1 cellular context compared by ENCODE assay signal in the genomic region with DNA sequence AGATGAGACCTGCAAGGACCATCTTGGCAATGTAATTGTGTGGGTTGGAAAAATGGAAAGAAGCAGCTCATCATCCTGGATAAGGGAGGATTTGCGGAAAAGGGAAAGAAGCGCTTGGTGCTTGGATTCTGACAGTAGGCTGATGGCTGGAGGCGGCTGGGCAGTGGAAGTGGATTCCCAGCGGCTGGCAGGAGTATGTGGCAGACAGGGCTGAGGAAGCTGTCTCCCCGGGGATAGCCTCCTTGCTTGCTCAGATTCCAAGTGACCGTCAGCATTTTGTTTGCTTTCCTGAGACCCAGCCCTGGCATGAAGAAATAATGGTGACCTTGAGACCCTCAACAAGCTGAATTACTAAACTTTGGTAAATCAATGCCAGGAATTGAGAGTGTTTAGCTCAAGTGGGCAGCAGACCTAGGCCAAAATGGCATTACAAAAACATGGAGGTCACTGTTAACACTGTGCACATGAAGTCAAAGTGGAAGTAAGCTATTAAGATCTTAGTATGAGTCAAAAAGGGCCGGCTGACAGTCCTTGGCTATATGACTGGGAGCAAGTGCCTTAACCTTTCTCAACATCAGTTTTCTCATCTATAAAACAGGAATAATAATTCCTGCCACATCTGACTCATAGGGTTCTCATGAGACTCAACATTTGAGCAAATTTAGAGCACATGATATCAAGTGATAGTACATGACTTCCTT.
TF ChIP-seq lines count a peak whose summit lies in the region.

No MANE protein-coding gene starts in this region.

TF ChIP-seq in SK-N-SH treated with all-trans-retinoic acid at 6 μM for 48 hours, 23 proteins besides CTCF, POLR2A, EP300 and RAD21 (continued from another document):
- TF ChIP-seq, protein P1, sequence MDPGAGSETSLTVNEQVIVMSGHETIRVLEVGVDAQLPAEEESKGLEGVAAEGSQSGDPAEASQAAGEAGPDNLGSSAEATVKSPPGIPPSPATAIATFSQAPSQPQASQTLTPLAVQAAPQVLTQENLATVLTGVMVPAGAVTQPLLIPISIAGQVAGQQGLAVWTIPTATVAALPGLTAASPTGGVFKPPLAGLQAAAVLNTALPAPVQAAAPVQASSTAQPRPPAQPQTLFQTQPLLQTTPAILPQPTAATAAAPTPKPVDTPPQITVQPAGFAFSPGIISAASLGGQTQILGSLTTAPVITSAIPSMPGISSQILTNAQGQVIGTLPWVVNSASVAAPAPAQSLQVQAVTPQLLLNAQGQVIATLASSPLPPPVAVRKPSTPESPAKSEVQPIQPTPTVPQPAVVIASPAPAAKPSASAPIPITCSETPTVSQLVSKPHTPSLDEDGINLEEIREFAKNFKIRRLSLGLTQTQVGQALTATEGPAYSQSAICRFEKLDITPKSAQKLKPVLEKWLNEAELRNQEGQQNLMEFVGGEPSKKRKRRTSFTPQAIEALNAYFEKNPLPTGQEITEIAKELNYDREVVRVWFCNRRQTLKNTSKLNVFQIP (CRISPR knock-in tag; IDR thresholded peaks at IDR 0.05; ENCODE audit: borderline replicate concordance, low read depth), result no peak
- TF ChIP-seq GLIS3 (CRISPR knock-in tag; IDR thresholded peaks at IDR 0.05) (no peak), SNAI2 (CRISPR knock-in tag; IDR thresholded peaks at IDR 0.05) (no peak), ISL1 (CRISPR knock-in tag; IDR thresholded peaks at IDR 0.05) (no peak)
- TF ChIP-seq, protein P2, sequence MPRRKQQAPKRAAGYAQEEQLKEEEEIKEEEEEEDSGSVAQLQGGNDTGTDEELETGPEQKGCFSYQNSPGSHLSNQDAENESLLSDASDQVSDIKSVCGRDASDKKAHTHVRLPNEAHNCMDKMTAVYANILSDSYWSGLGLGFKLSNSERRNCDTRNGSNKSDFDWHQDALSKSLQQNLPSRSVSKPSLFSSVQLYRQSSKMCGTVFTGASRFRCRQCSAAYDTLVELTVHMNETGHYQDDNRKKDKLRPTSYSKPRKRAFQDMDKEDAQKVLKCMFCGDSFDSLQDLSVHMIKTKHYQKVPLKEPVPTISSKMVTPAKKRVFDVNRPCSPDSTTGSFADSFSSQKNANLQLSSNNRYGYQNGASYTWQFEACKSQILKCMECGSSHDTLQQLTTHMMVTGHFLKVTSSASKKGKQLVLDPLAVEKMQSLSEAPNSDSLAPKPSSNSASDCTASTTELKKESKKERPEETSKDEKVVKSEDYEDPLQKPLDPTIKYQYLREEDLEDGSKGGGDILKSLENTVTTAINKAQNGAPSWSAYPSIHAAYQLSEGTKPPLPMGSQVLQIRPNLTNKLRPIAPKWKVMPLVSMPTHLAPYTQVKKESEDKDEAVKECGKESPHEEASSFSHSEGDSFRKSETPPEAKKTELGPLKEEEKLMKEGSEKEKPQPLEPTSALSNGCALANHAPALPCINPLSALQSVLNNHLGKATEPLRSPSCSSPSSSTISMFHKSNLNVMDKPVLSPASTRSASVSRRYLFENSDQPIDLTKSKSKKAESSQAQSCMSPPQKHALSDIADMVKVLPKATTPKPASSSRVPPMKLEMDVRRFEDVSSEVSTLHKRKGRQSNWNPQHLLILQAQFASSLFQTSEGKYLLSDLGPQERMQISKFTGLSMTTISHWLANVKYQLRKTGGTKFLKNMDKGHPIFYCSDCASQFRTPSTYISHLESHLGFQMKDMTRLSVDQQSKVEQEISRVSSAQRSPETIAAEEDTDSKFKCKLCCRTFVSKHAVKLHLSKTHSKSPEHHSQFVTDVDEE (CRISPR knock-in tag; IDR thresholded peaks at IDR 0.05), result no peak
TF ChIP-seq in SK-N-SH treated with all-trans-retinoic acid at 6 μM for 48 hours: peak in this region for 0.
